Comparison of ENCODE assay signal across 2 cellular contexts in the genomic region with DNA sequence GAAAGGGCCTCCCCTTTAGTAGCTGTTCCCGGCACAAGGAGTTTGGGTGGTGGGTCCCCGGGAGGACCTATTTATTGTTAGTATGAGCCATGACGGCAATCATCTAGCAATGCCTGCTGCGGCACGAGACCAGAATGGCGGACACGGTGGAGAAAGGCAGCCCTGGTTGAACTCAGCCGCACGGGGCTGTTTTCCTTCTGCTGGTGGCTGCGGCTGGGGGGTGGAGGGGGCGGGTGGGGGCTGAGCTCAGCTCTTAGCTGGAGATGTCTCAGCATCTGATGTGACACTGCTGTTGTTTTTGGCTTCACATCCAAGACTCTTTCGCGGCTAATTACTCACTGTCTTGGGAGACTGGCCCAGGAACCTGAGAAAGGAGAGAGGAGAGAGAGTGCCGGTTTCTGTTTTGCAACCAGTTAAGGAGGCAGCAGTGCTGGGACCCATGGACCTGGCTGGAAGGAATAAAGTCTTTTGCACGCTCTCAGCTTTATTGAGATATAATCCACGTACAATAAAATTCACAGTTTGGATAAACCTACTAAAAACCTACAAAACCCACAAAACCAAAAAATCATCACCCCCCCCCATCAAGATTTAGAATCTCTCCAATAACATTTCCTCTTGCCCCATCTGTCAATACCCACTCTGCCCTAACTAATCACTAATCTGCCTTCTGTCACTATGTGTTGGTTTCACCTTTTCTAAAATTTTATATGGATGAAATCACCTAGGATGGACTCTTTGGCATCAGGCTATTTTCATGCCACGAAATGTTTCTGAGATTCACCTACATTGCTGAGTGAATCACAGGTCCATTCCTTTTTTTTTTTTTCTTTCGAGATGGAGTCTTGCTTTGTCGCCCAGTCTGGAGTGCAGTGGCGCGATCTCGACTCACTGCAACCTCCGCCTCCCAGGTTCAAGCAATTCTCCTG.
TF ChIP-seq lines count a peak whose summit lies in the region.

No MANE protein-coding gene starts in this region.

TF ChIP-seq in liver, 16 proteins besides CTCF, POLR2A, EP300 and RAD21 (continued from another document):
- no peak for TF ChIP-seq ZBTB33 (IDR thresholded peaks at IDR 0.05)
- TF ChIP-seq, protein P1, sequence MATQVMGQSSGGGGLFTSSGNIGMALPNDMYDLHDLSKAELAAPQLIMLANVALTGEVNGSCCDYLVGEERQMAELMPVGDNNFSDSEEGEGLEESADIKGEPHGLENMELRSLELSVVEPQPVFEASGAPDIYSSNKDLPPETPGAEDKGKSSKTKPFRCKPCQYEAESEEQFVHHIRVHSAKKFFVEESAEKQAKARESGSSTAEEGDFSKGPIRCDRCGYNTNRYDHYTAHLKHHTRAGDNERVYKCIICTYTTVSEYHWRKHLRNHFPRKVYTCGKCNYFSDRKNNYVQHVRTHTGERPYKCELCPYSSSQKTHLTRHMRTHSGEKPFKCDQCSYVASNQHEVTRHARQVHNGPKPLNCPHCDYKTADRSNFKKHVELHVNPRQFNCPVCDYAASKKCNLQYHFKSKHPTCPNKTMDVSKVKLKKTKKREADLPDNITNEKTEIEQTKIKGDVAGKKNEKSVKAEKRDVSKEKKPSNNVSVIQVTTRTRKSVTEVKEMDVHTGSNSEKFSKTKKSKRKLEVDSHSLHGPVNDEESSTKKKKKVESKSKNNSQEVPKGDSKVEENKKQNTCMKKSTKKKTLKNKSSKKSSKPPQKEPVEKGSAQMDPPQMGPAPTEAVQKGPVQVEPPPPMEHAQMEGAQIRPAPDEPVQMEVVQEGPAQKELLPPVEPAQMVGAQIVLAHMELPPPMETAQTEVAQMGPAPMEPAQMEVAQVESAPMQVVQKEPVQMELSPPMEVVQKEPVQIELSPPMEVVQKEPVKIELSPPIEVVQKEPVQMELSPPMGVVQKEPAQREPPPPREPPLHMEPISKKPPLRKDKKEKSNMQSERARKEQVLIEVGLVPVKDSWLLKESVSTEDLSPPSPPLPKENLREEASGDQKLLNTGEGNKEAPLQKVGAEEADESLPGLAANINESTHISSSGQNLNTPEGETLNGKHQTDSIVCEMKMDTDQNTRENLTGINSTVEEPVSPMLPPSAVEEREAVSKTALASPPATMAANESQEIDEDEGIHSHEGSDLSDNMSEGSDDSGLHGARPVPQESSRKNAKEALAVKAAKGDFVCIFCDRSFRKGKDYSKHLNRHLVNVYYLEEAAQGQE (IDR thresholded peaks at IDR 0.05), result no peak

TF ChIP-seq in HepG2, 621 proteins besides CTCF, POLR2A, EP300 and RAD21 (continued from another document):
- TF ChIP-seq PTBP1 (IDR thresholded peaks at IDR 0.05; ENCODE audit: low read depth, low read length, poor library complexity, severe bottlenecking), result no peak
- no peak for TF ChIP-seq RAD51 (IDR thresholded peaks at IDR 0.05; ENCODE audit: borderline replicate concordance)
- no peak for TF ChIP-seq DNMT3B (CRISPR knock-in tag; conservative IDR thresholded peaks at IDR 0.05)
- no peak for TF ChIP-seq ZNF24 (IDR thresholded peaks at IDR 0.05)
- TF ChIP-seq PRPF4 (IDR thresholded peaks at IDR 0.05; ENCODE audit: low read depth, low read length, poor library complexity, severe bottlenecking), result no peak
